ENCODE assay signal across 10 cellular contexts in genomic region chr7:77727527-77727926, GRCh38. TPM values are rescaled to one million over a fixed set of nuclear protein-coding genes. Genes with fewer than 3 reads are reported as not detected.
DNase-seq lines count a peak whose midpoint lies in the region; ATAC-seq and TF ChIP-seq lines count a peak whose summit lies in the region.
"Had no signal": no experiment of that assay in that cellular context is flagged by ENCODE, and none has a peak within 500 bp of the region (broad histone marks: within the 10 kb centered on the region; RNA-seq: fewer than 3 reads in every experiment).

No MANE protein-coding gene starts in this region.

- TF ChIP-seq POLR2A in esophagus squamous epithelium (IDR thresholded peaks at IDR 0.05): no peak
- no peak for TF ChIP-seq POLR2A in lower leg skin (IDR thresholded peaks at IDR 0.05)
- TF ChIP-seq POLR2A in body of pancreas (IDR thresholded peaks at IDR 0.05): no peak

- H2AFZ ChIP-seq in smooth muscle cell (ENCODE audit: low read depth): no peak overlapping the region

- H3K4me1 ChIP-seq in esophagus squamous epithelium (peaks cover 19 to 57% (median 20%) of the 10 kb centered on the region in 3 donors), smooth muscle cell (ENCODE audit: low read depth) (peaks cover 28% of the 10 kb centered on the region), body of pancreas (peaks cover 32% of the 10 kb centered on the region)

- no peaks in the 10 kb centered on the region for H3K27me3 Mint-ChIP-seq in T-helper 2 cell treated with Interferon-gamma antibody and Interleukin-4, amounts not matched to agents 5 μg/mL and 100 μg/mL, for 36 hours (ENCODE audit: low read depth)

- H3K27ac ChIP-seq in esophagus squamous epithelium (peak overlapping the region in 3 of 4 donors; percentile 38 to 62 (median 55)), smooth muscle cell (ENCODE audit: low read depth) (peak overlapping the region; percentile 61), body of pancreas (peak overlapping the region in 1 of 4 donors; percentile 53)
- H3K27ac ChIP-seq: ovary had no signal

- H3K27me3 ChIP-seq in esophagus squamous epithelium (no peaks in the 10 kb centered on the region), smooth muscle cell (ENCODE audit: low read depth) (no peaks in the 10 kb centered on the region), body of pancreas (no peaks in the 10 kb centered on the region)
- H3K27me3 ChIP-seq: ovary had no signal

- no peak for ATAC-seq in body of pancreas

- no peaks in the 10 kb centered on the region for H3F3A ChIP-seq in smooth muscle cell (ENCODE audit: low read depth)

- peaks cover 93% of the 10 kb centered on the region for H4K20me1 ChIP-seq in smooth muscle cell (ENCODE audit: low read depth)

- H3K9ac ChIP-seq in smooth muscle cell (ENCODE audit: low read depth): no peak overlapping the region

- H3K4me3 Mint-ChIP-seq in T-helper 2 cell treated with Interferon-gamma antibody and Interleukin-4, amounts not matched to agents 5 μg/mL and 100 μg/mL, for 36 hours: peak overlapping the region; percentile 7

- H3K4me3 ChIP-seq in esophagus squamous epithelium: no peak overlapping the region
- H3K4me3 ChIP-seq in smooth muscle cell: no peak overlapping the region
- no peak overlapping the region for H3K4me3 ChIP-seq in lower leg skin (ENCODE audit: low read depth, poor library complexity, severe bottlenecking)
- no peak overlapping the region for H3K4me3 ChIP-seq in body of pancreas
- H3K4me3 ChIP-seq: ovary had no signal

- peak overlapping the region; percentile 26 for H3K27ac Mint-ChIP-seq in T-helper 2 cell treated with Interferon-gamma antibody and Interleukin-4, amounts not matched to agents 5 μg/mL and 100 μg/mL, for 36 hours

- peaks cover 97% of the 10 kb centered on the region for H3K79me2 ChIP-seq in smooth muscle cell (ENCODE audit: low read depth)

- intact Hi-C loops in esophagus squamous epithelium (cut with DNase I): no loop called here
- intact Hi-C loops in lower leg skin (cut with DNase I; ENCODE audit: low total_unique reads): no loop called here
- intact Hi-C loops in body of pancreas (cut with DNase I): no loop called here

- H3K9me3 ChIP-seq in esophagus squamous epithelium (no peaks in the 10 kb centered on the region), smooth muscle cell (replicated peaks; ENCODE audit: low read depth) (no peaks in the 10 kb centered on the region), body of pancreas (no peaks in the 10 kb centered on the region)
- H3K9me3 ChIP-seq: ovary had no signal

- no peak for DNase-seq in T-helper 2 cell treated with Interferon-gamma antibody and Interleukin-4, amounts not matched to agents 5 μg/mL and 100 μg/mL, for 36 hours (ENCODE audit: low spot score)
- no peak for DNase-seq in T-helper 2 cell
- DNase-seq in NCI-H2171 treated with DMSO at 0.1 percent for 48 hours (lab: John Stamatoyannopoulos, UW): peak; percentile 78
- no peak for DNase-seq in esophagus squamous epithelium (lab: John Stamatoyannopoulos, UW)
- DNase-seq in smooth muscle cell (lab: John Stamatoyannopoulos, UW; ENCODE audit: unreplicated experiment): no peak
- DNase-seq in lower leg skin (ENCODE audit: low spot score in 2 of 2): no peak
- no peak for DNase-seq in body of pancreas
- DNase-seq in AML-193 (lab: John Stamatoyannopoulos, UW): no peak
- DNase-seq: hypothalamus, ovary had no signal

- H3K36me3 Mint-ChIP-seq in T-helper 2 cell treated with Interferon-gamma antibody and Interleukin-4, amounts not matched to agents 5 μg/mL and 100 μg/mL, for 36 hours (ENCODE audit: low read depth): peaks cover 2% of the 10 kb centered on the region

- H3K4me2 ChIP-seq in smooth muscle cell: no peak overlapping the region

- TF ChIP-seq CTCF in esophagus squamous epithelium (IDR thresholded peaks at IDR 0.05): no peak
- no peak for TF ChIP-seq CTCF in smooth muscle cell (IDR thresholded peaks at IDR 0.05; ENCODE audit: borderline replicate concordance, insufficient read depth, poor library complexity, severe bottlenecking)
- no peak for TF ChIP-seq CTCF in lower leg skin (IDR thresholded peaks at IDR 0.05)
- TF ChIP-seq CTCF in body of pancreas (IDR thresholded peaks at IDR 0.05): no peak

- 64 to 82% methylated on average over 3 of the region's 3 CpGs for WGBS in esophagus squamous epithelium, 2 donors
- WGBS in smooth muscle cell (ENCODE audit: low lambda C conversion rate): 93% methylated on average over 3 of the region's 3 CpGs
- WGBS in lower leg skin, 2 donors: 74 to 82% methylated on average over 3 of the region's 3 CpGs
- 64 to 71% methylated on average over 3 of the region's 3 CpGs for WGBS in body of pancreas, 2 donors

- no peaks in the 10 kb centered on the region for H3K36me3 ChIP-seq in esophagus squamous epithelium
- H3K36me3 ChIP-seq in smooth muscle cell (ENCODE audit: low read depth): no peaks in the 10 kb centered on the region
- H3K36me3 ChIP-seq in body of pancreas (replicated peaks in 1 of 2; ENCODE audit: insufficient read depth in 1 of 2, low read depth in 2 of 2): no peaks in the 10 kb centered on the region
- H3K36me3 ChIP-seq: ovary had no signal

- no peaks in the 10 kb centered on the region for H3K9me3 Mint-ChIP-seq in T-helper 2 cell treated with Interferon-gamma antibody and Interleukin-4, amounts not matched to agents 5 μg/mL and 100 μg/mL, for 36 hours

- peaks cover 19% of the 10 kb centered on the region for H3K4me1 Mint-ChIP-seq in T-helper 2 cell treated with Interferon-gamma antibody and Interleukin-4, amounts not matched to agents 5 μg/mL and 100 μg/mL, for 36 hours (ENCODE audit: low read depth)

RNA-seq across cellular contexts. Expression of gene RSBN1L, which starts 31.3 kb away (rescaled TPM):
- total RNA-seq in esophagus squamous epithelium (10 to 100 TPM; 10.8 to 22.9 (median 14.1) TPM), smooth muscle cell (12.6 and 26.2 TPM in 2 replicates), lower leg skin (10 to 100 TPM; 17.3 to 34.8 (median 25.7) TPM), body of pancreas (10 to 100 TPM; 15.8 to 16.2 TPM)
- polyA plus RNA-seq in smooth muscle cell: 3.7 and 3.8 TPM in 2 replicates
